ENCODE assay signal across 27 cellular contexts in genomic region chr12:3321881-3322280, GRCh38.
"Had no signal": no experiment of that assay in that cellular context is flagged by ENCODE, and none has a peak within 500 bp of the region (broad histone marks: within the 10 kb centered on the region; RNA-seq: fewer than 3 reads in every experiment).

No MANE protein-coding gene starts in this region.

- H2AFZ ChIP-seq: parathyroid adenoma had no signal

- H3K27ac ChIP-seq: neutrophil, ovary, parathyroid adenoma, psoas muscle, right lobe of liver, sigmoid colon, stomach, thoracic aorta, thyroid gland, tibial nerve, upper lobe of left lung, vagina had no signal

- H3K4me3 ChIP-seq: ovary, psoas muscle, right lobe of liver, sigmoid colon, stomach, thoracic aorta, thyroid gland, tibial nerve, upper lobe of left lung, vagina had no signal

- H3K27me3 ChIP-seq: ovary, right lobe of liver, sigmoid colon, thyroid gland, tibial nerve, upper lobe of left lung, vagina had no signal

- H3K4me1 Mint-ChIP-seq: natural killer cell; stimulated activated effector memory CD8-positive, alpha-beta T cell treated with anti-CD3 and anti-CD28 coated beads, Interleukin-12 subunit alpha, Interleukin-12 subunit beta, amount 100 ng/mL, for 72 hours; stimulated activated naive B cell treated with anti-CD40 and anti-IgM and Interleukin-4, amounts not matched to agents 10 μg/mL and 1 μg/mL and 100 μg/mL, for 72 hours had no signal

- DNase-seq: natural killer cell; nucleus accumbens; psoas muscle; right cardiac atrium; sigmoid colon; small intestine; stimulated activated CD4-positive, alpha-beta T cell treated with anti-CD3 and anti-CD28 coated beads, Interleukin-15, amount 100 ng/mL, for 24 hours; stimulated activated CD4-positive, alpha-beta T cell treated with anti-CD3 and anti-CD28 coated beads, Interleukin-2, amount 100 ng/mL, for 24 hours; stimulated activated CD4-positive, alpha-beta T cell treated with anti-CD3 and anti-CD28 coated beads, Interleukin-2, amount 100 ng/mL, for 48 hours; stimulated activated CD4-positive, alpha-beta T cell treated with anti-CD3 and anti-CD28 coated beads, Interleukin-4, amount 100 ng/mL, for 24 hours; stimulated activated naive B cell treated with anti-CD40 and anti-IgM and Interleukin-4, amounts not matched to agents 10 μg/mL and 1 μg/mL and 100 μg/mL, for 72 hours; stimulated activated naive CD4-positive, alpha-beta T cell treated with Interleukin-2 at 50 U/mL for 16 hours; stomach; thyroid gland; trophoblast cell had no signal

- H3K79me2 ChIP-seq: parathyroid adenoma had no signal

- H3K36me3 ChIP-seq: neutrophil, ovary, right lobe of liver, sigmoid colon, stomach, thoracic aorta, thyroid gland, tibial nerve, upper lobe of left lung, vagina had no signal

- H3K4me3 Mint-ChIP-seq: natural killer cell; nephron; stimulated activated effector memory CD8-positive, alpha-beta T cell treated with anti-CD3 and anti-CD28 coated beads, Interleukin-12 subunit alpha, Interleukin-12 subunit beta, amount 100 ng/mL, for 72 hours; stimulated activated naive B cell treated with anti-CD40 and anti-IgM and Interleukin-4, amounts not matched to agents 10 μg/mL and 1 μg/mL and 100 μg/mL, for 72 hours; stimulated activated naive CD8-positive, alpha-beta T cell treated with anti-CD3 and anti-CD28 coated beads, Interleukin-15, Interleukin-2, amounts not matched to agents 100 ng/mL and 50 ng/mL, for 24 hours had no signal

- ATAC-seq: natural killer cell; psoas muscle; stimulated activated naive B cell treated with anti-CD40 and anti-IgM and Interleukin-4, amounts not matched to agents 10 μg/mL and 1 μg/mL and 100 μg/mL, for 72 hours had no signal

- H3K4me1 ChIP-seq: parathyroid adenoma, right lobe of liver, sigmoid colon, stomach, tibial nerve, upper lobe of left lung, vagina had no signal

- H3K27ac Mint-ChIP-seq: natural killer cell; nephron; progenitor cell of endocrine pancreas; stimulated activated effector memory CD8-positive, alpha-beta T cell treated with anti-CD3 and anti-CD28 coated beads, Interleukin-12 subunit alpha, Interleukin-12 subunit beta, amount 100 ng/mL, for 72 hours; stimulated activated naive B cell treated with anti-CD40 and anti-IgM and Interleukin-4, amounts not matched to agents 10 μg/mL and 1 μg/mL and 100 μg/mL, for 72 hours; stimulated activated naive CD8-positive, alpha-beta T cell treated with anti-CD3 and anti-CD28 coated beads, Interleukin-15, Interleukin-2, amounts not matched to agents 100 ng/mL and 50 ng/mL, for 24 hours had no signal

- H3K9me3 ChIP-seq: neutrophil, ovary, psoas muscle, right lobe of liver, sigmoid colon, stomach, thoracic aorta, thyroid gland, tibial nerve, upper lobe of left lung, vagina had no signal

- H3K27me3 Mint-ChIP-seq: stimulated activated naive CD8-positive, alpha-beta T cell treated with anti-CD3 and anti-CD28 coated beads, Interleukin-15, Interleukin-2, amounts not matched to agents 100 ng/mL and 50 ng/mL, for 24 hours had no signal

- H3K9me3 Mint-ChIP-seq: natural killer cell; nephron; stimulated activated effector memory CD8-positive, alpha-beta T cell treated with anti-CD3 and anti-CD28 coated beads, Interleukin-12 subunit alpha, Interleukin-12 subunit beta, amount 100 ng/mL, for 72 hours; stimulated activated naive B cell treated with anti-CD40 and anti-IgM and Interleukin-4, amounts not matched to agents 10 μg/mL and 1 μg/mL and 100 μg/mL, for 72 hours; stimulated activated naive CD8-positive, alpha-beta T cell treated with anti-CD3 and anti-CD28 coated beads, Interleukin-15, Interleukin-2, amounts not matched to agents 100 ng/mL and 50 ng/mL, for 24 hours had no signal

- H3K36me3 Mint-ChIP-seq: natural killer cell; stimulated activated effector memory CD8-positive, alpha-beta T cell treated with anti-CD3 and anti-CD28 coated beads, Interleukin-12 subunit alpha, Interleukin-12 subunit beta, amount 100 ng/mL, for 72 hours; stimulated activated naive B cell treated with anti-CD40 and anti-IgM and Interleukin-4, amounts not matched to agents 10 μg/mL and 1 μg/mL and 100 μg/mL, for 72 hours had no signal
